In the genomic region with DNA sequence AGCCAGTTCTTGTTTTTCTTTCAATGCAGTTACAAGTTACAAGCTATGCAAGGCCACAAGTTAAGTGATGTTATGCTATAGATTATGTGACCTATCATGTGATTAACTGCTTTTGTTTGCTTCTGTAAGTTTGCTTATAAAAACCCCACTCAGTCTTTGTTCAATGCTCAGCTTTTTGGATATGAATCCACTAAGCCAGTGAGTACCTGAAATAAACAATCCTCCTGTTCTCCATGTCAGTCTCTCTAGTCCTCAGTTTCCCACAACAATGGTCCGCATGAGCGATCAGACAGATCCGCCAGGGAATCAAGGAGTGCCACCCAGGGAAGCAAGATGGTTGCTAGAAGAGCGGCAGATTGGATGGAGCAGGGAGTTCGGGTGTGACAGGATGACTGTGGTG, we compare ENCODE assay signal across 25 cellular contexts.
"Had no signal": no experiment of that assay in that cellular context is flagged by ENCODE, and none has a peak within 500 bp of the region (broad histone marks: within the 10 kb centered on the region; RNA-seq: fewer than 3 reads in every experiment).

No MANE protein-coding gene starts in this region.

- H3K4me2 ChIP-seq: hepatocyte, neural progenitor cell had no signal

- H3K4me1 Mint-ChIP-seq: memory B cell, mesothelial cell of epicardium, neural progenitor cell had no signal

- ATAC-seq: foreskin keratinocyte; lower lobe of right lung; natural killer cell treated with Interleukin-12 subunit alpha and Interleukin-12 subunit beta and Interleukin-15 and Interleukin-18, amount 100 ng/mL, for 72 hours; pancreas; psoas muscle; right lobe of liver; stimulated activated effector memory CD8-positive, alpha-beta T cell treated with anti-CD3 and anti-CD28 coated beads, Interleukin-12 subunit alpha, Interleukin-12 subunit beta, amount 100 ng/mL, for 72 hours; stimulated activated naive CD8-positive, alpha-beta T cell treated with anti-CD3 and anti-CD28 coated beads, Interleukin-15, Interleukin-2, amounts not matched to agents 100 U/mL and 50 U/mL, for 24 hours had no signal

- H3K4me1 ChIP-seq: foreskin keratinocyte, left ventricle myocardium inferior, lower lobe of right lung, neural progenitor cell, pancreas, psoas muscle, right lobe of liver, tibial artery, upper lobe of left lung, uterus had no signal

- H3K4me3 ChIP-seq: coronary artery, hepatocyte, left ventricle myocardium inferior, lower lobe of right lung, neural progenitor cell, pancreas, psoas muscle, right lobe of liver, tibial artery, upper lobe of left lung, uterus had no signal

- H3K4me3 Mint-ChIP-seq: memory B cell; mesothelial cell of epicardium; natural killer cell treated with Interleukin-12 subunit alpha and Interleukin-12 subunit beta and Interleukin-15 and Interleukin-18, amount 100 ng/mL, for 72 hours; neural progenitor cell; stimulated activated effector memory CD8-positive, alpha-beta T cell treated with anti-CD3 and anti-CD28 coated beads, Interleukin-12 subunit alpha, Interleukin-12 subunit beta, amount 100 ng/mL, for 72 hours had no signal

- H3K9me3 ChIP-seq: pancreas, psoas muscle, right lobe of liver had no signal

- H3K27me3 ChIP-seq: foreskin keratinocyte, hepatocyte, neural progenitor cell, pancreas, right lobe of liver, upper lobe of left lung, uterus had no signal

- H3K36me3 ChIP-seq: left ventricle myocardium inferior, lower lobe of right lung, neural progenitor cell, pancreas, right lobe of liver, tibial artery, upper lobe of left lung, uterus had no signal

- H3K27ac Mint-ChIP-seq: memory B cell; mesothelial cell of epicardium; natural killer cell treated with Interleukin-12 subunit alpha and Interleukin-12 subunit beta and Interleukin-15 and Interleukin-18, amount 100 ng/mL, for 72 hours; neural progenitor cell; stimulated activated effector memory CD8-positive, alpha-beta T cell treated with anti-CD3 and anti-CD28 coated beads, Interleukin-12 subunit alpha, Interleukin-12 subunit beta, amount 100 ng/mL, for 72 hours had no signal

- DNase-seq: effector CD4-positive, alpha-beta T cell; foreskin keratinocyte; head of caudate nucleus; kidney; left cardiac atrium; left ventricle myocardium inferior; lower lobe of right lung; nucleus accumbens; psoas muscle; retina; stimulated activated CD4-positive, alpha-beta T cell treated with anti-CD3 and anti-CD28 coated beads, Interleukin-4, amount 100 ng/mL, for 1 hour; stimulated activated CD8-positive, alpha-beta memory T cell treated with anti-CD3 and anti-CD28 coated beads, Interleukin-4, amount 100 ng/mL, for 48 hours; stimulated activated naive CD8-positive, alpha-beta T cell treated with anti-CD3 and anti-CD28 coated beads, Interleukin-15, Interleukin-2, amounts not matched to agents 100 U/mL and 50 U/mL, for 24 hours; tibial artery; uterus had no signal

- H3K27ac ChIP-seq: coronary artery, foreskin keratinocyte, hepatocyte, left ventricle myocardium inferior, lower lobe of right lung, neural progenitor cell, pancreas, psoas muscle, right lobe of liver, tibial artery, upper lobe of left lung, uterus had no signal

- H2AFZ ChIP-seq: hepatocyte, neural progenitor cell had no signal

- H3K79me2 ChIP-seq: hepatocyte had no signal
